1 cellular context compared by ENCODE assay signal in genomic region chr12:45730116-45730841, GRCh38.
TF ChIP-seq lines count a peak whose summit lies in the region.

No MANE protein-coding gene starts in this region.

TF ChIP-seq in HepG2, 621 proteins besides CTCF, POLR2A, EP300 and RAD21 (continued from another document and continues in another):
- peak in 1 of 2 experiments; percentile 6; a peak in 2 of 4 replicates for TF ChIP-seq HMGXB4 (CRISPR knock-in tag; IDR thresholded peaks at IDR 0.05; ENCODE audit: borderline replicate concordance in 1 of 2, low read depth in 1 of 2)
- TF ChIP-seq DMTF1 (CRISPR knock-in tag; IDR thresholded peaks at IDR 0.05), result no peak
- TF ChIP-seq ZNF331 (CRISPR knock-in tag; IDR thresholded peaks at IDR 0.05), result no peak
- TF ChIP-seq PATZ1 (CRISPR knock-in tag; IDR thresholded peaks at IDR 0.05), result peak; percentile 88
- no peak for TF ChIP-seq ZNF160 (CRISPR knock-in tag; IDR thresholded peaks at IDR 0.05)
- no peak for TF ChIP-seq DPF2 (CRISPR knock-in tag; IDR thresholded peaks at IDR 0.05; ENCODE audit: borderline replicate concordance, low read depth)
- 0 out of 2 replicates have a peak, but pooled peaks have one; percentile 18 for TF ChIP-seq ZNF563 (CRISPR knock-in tag; IDR thresholded peaks at IDR 0.05)
- TF ChIP-seq MTF2 (CRISPR knock-in tag; IDR thresholded peaks at IDR 0.05; ENCODE audit: borderline replicate concordance), result no peak
- no peak for TF ChIP-seq HOXA3 (CRISPR knock-in tag; IDR thresholded peaks at IDR 0.05)
- no peak for TF ChIP-seq ZNF556 (CRISPR knock-in tag; IDR thresholded peaks at IDR 0.05; ENCODE audit: borderline replicate concordance)
- no peak for TF ChIP-seq HDAC6 (IDR thresholded peaks at IDR 0.05; ENCODE audit: low read depth, low read length)
- no peak for TF ChIP-seq PHF21A (CRISPR knock-in tag; IDR thresholded peaks at IDR 0.05)
- no peak for TF ChIP-seq EHMT2 (IDR thresholded peaks at IDR 0.05; ENCODE audit: borderline replicate concordance, low read depth, low read length)
- no peak for TF ChIP-seq FUBP1 (CRISPR knock-in tag; IDR thresholded peaks at IDR 0.05; ENCODE audit: borderline replicate concordance)
- TF ChIP-seq RFX3 (CRISPR knock-in tag; IDR thresholded peaks at IDR 0.05), result no peak
- no peak for TF ChIP-seq HMG20A (CRISPR knock-in tag; IDR thresholded peaks at IDR 0.05; ENCODE audit: borderline replicate concordance)
- TF ChIP-seq SRSF1 (optimal IDR thresholded peaks at IDR 0.05; ENCODE audit: low read depth, low read length), result no peak
- TF ChIP-seq BRD4 (CRISPR knock-in tag; IDR thresholded peaks at IDR 0.05), result no peak
- TF ChIP-seq GLMP (CRISPR knock-in tag; IDR thresholded peaks at IDR 0.05; ENCODE audit: borderline replicate concordance), result no peak
- no peak for TF ChIP-seq JDP2 (CRISPR knock-in tag; IDR thresholded peaks at IDR 0.05; ENCODE audit: borderline replicate concordance)
- TF ChIP-seq SMAD1 (CRISPR knock-in tag; IDR thresholded peaks at IDR 0.05; ENCODE audit: borderline replicate concordance, low read depth), result no peak
- no peak for TF ChIP-seq FOXC1 (CRISPR knock-in tag; IDR thresholded peaks at IDR 0.05; ENCODE audit: borderline replicate concordance)
- no peak for TF ChIP-seq AKAP8 (CRISPR knock-in tag; IDR thresholded peaks at IDR 0.05)
- peak; percentile 79 for TF ChIP-seq ASH2L (IDR thresholded peaks at IDR 0.05; ENCODE audit: insufficient read length, low read depth, low read length)
- no peak for TF ChIP-seq ZNF710 (CRISPR knock-in tag; IDR thresholded peaks at IDR 0.05; ENCODE audit: borderline replicate concordance)
- no peak for TF ChIP-seq ZNF777 (CRISPR knock-in tag; IDR thresholded peaks at IDR 0.05)
- no peak for TF ChIP-seq KLF9 (CRISPR knock-in tag; IDR thresholded peaks at IDR 0.05; ENCODE audit: low read depth)
- TF ChIP-seq CAMTA2 (CRISPR knock-in tag; IDR thresholded peaks at IDR 0.05; ENCODE audit: borderline replicate concordance), result no peak
- no peak for TF ChIP-seq ZNF296 (CRISPR knock-in tag; conservative IDR thresholded peaks at IDR 0.05)
- no peak for TF ChIP-seq ZNF766 (CRISPR knock-in tag; IDR thresholded peaks at IDR 0.05; ENCODE audit: borderline replicate concordance)
- TF ChIP-seq STAT6 (CRISPR knock-in tag; IDR thresholded peaks at IDR 0.05; ENCODE audit: borderline replicate concordance), result no peak
- no peak for TF ChIP-seq MYNN (CRISPR knock-in tag; IDR thresholded peaks at IDR 0.05; ENCODE audit: low read depth)
- TF ChIP-seq SSRP1 (CRISPR knock-in tag; IDR thresholded peaks at IDR 0.05), result no peak
- TF ChIP-seq ZNF788 (CRISPR knock-in tag; IDR thresholded peaks at IDR 0.05; ENCODE audit: borderline replicate concordance), result peak; percentile 45; the same call in 1 of the 2 replicates
- no peak for TF ChIP-seq THYN1 (CRISPR knock-in tag; IDR thresholded peaks at IDR 0.05; ENCODE audit: borderline replicate concordance, low read depth)
- TF ChIP-seq ZNF562 (CRISPR knock-in tag; IDR thresholded peaks at IDR 0.05; ENCODE audit: borderline replicate concordance), result no peak
- TF ChIP-seq ELF3 (CRISPR knock-in tag; IDR thresholded peaks at IDR 0.05), result no peak
- no peak for TF ChIP-seq ZNF225 (CRISPR knock-in tag; IDR thresholded peaks at IDR 0.05)
- no peak for TF ChIP-seq ZNF607 (CRISPR knock-in tag; IDR thresholded peaks at IDR 0.05; ENCODE audit: borderline replicate concordance)
- TF ChIP-seq PAX8 (CRISPR knock-in tag; IDR thresholded peaks at IDR 0.05; ENCODE audit: borderline replicate concordance), result no peak
- TF ChIP-seq GZF1 (CRISPR knock-in tag; IDR thresholded peaks at IDR 0.05), result no peak
- TF ChIP-seq LRRFIP1 (CRISPR knock-in tag; conservative IDR thresholded peaks at IDR 0.05), result no peak
- TF ChIP-seq CCAR2 (optimal IDR thresholded peaks at IDR 0.05; ENCODE audit: low read depth, low read length), result no peak
- no peak for TF ChIP-seq GTF2F1 (IDR thresholded peaks at IDR 0.05; ENCODE audit: low read length)
- TF ChIP-seq AGO1 (IDR thresholded peaks at IDR 0.05; ENCODE audit: low read depth, low read length, poor library complexity, severe bottlenecking), result no peak
- no peak for TF ChIP-seq ZNF317 (CRISPR knock-in tag; IDR thresholded peaks at IDR 0.05)
- TF ChIP-seq SALL1 (CRISPR knock-in tag; IDR thresholded peaks at IDR 0.05), result peak; percentile 36
- no peak for TF ChIP-seq HDAC2 (CRISPR knock-in tag; IDR thresholded peaks at IDR 0.05)
- TF ChIP-seq NFE2L2 (IDR thresholded peaks at IDR 0.05; ENCODE audit: low read length), result no peak
- TF ChIP-seq ZNF879 (CRISPR knock-in tag; IDR thresholded peaks at IDR 0.05), result no peak
- TF ChIP-seq ZNF362 (CRISPR knock-in tag; IDR thresholded peaks at IDR 0.05; ENCODE audit: borderline replicate concordance), result no peak
- TF ChIP-seq ETV5 (CRISPR knock-in tag; IDR thresholded peaks at IDR 0.05; ENCODE audit: borderline replicate concordance), result 0 out of 2 replicates have a peak, but pooled peaks have one; percentile 18
